In the genomic region with DNA sequence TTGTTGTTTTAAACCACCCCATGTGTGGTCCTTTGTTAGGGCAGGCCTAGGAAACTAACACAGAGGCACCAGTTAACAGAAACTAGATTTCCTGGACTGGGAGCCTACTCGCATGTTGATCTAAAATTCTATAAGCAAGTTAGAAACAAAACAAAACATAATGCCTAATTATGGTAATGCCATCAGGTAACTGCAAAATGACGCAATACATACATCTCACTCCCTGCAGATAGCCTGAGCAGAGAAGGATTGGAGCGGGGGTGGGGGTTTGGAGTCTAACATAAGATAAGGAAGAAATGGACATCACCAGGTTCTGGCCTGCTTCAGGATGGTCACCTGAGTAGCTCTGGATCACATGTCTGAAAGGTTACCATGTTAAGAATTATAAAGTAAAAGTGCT, we compare ENCODE assay signal across 11 cellular contexts.
"Had no signal": no experiment of that assay in that cellular context is flagged by ENCODE, and none has a peak within 500 bp of the region (broad histone marks: within the 10 kb centered on the region; RNA-seq: fewer than 3 reads in every experiment).

No MANE protein-coding gene starts in this region.

- H3K36me3 ChIP-seq: vagina had no signal

- FAIRE-seq: endometrium had no signal

- H3K4me1 ChIP-seq: vagina had no signal

- H3K9me3 ChIP-seq: thoracic aorta, vagina had no signal

- H3K4me3 ChIP-seq: thoracic aorta, vagina had no signal

- ATAC-seq: esophagus mucosa, natural killer cell had no signal

- H3K27me3 ChIP-seq: vagina had no signal

- H3K27ac ChIP-seq: thoracic aorta, vagina had no signal

- DNase-seq: activated B cell treated with CpG ODN at 0.5 μM for 24 hours; activated CD4-positive, alpha-beta T cell treated with anti-CD3 and anti-CD28 coated beads, Interleukin-2, amount 10 ng/mL, durations not matched to agents 24 days and 14 days; activated CD8-positive, alpha-beta memory T cell treated with anti-CD3 and anti-CD28 coated beads for 24 hours; activated naive CD4-positive, alpha-beta T cell treated with anti-CD3 and anti-CD28 coated beads, Interleukin-2, amount 10 ng/mL, durations not matched to agents 7 days and 5 days; central memory CD4-positive, alpha-beta T cell; natural killer cell; stimulated activated CD4-positive, alpha-beta T cell treated with anti-CD3 and anti-CD28 coated beads, Interleukin-4, amount 100 ng/mL, for 1 hour had no signal
